ENCODE assay signal across 8 cellular contexts in genomic region chr6:109095821-109096084, GRCh38. TPM values are rescaled to one million over a fixed set of nuclear protein-coding genes. Genes with fewer than 3 reads are reported as not detected.
A peak's percentile ranks its signal among the peaks of the same experiment; 100 is the strongest.
DNase-seq lines count a peak whose midpoint lies in the region; ATAC-seq and TF ChIP-seq lines count a peak whose summit lies in the region.

No MANE protein-coding gene starts in this region.

- DNase-seq in left ventricle myocardium inferior = no peak
- DNase-seq in cardiac septum (ENCODE audit: low spot score) = no peak
- no peak for DNase-seq in MCF 10A (ENCODE audit: unreplicated experiment)
- DNase-seq in mesothelial cell of epicardium (ENCODE audit: low spot score in 2 of 2, unreplicated experiment in 2 of 2) = no peak
- DNase-seq in aorta = no peak
- DNase-seq in stimulated activated CD4-positive, alpha-beta T cell treated with anti-CD3 and anti-CD28 coated beads, Interleukin-15, amount 100 ng/mL, for 24 hours = no peak
- DNase-seq in GF-D8 (lab: John Stamatoyannopoulos, UW) = no peak

- WGBS in aorta, 2 donors = 0 to 1% methylated on average over 8 of the region's 8 CpGs

- H3K36me3 ChIP-seq in left ventricle myocardium inferior (peaks cover 8% of the 10 kb centered on the region), aorta (ENCODE audit: control insufficient read depth in 1 of 2, insufficient read depth in 2 of 2, low read length in 1 of 2) (no peaks in the 10 kb centered on the region)

- no peaks in the 10 kb centered on the region for H3K27me3 Mint-ChIP-seq in MCF 10A (ENCODE audit: insufficient read depth, unreplicated experiment)
- no peaks in the 10 kb centered on the region for H3K27me3 Mint-ChIP-seq in mesothelial cell of epicardium (ENCODE audit: low read depth)

- H3K9me3 Mint-ChIP-seq in MCF 10A (ENCODE audit: unreplicated experiment) (no peaks in the 10 kb centered on the region), mesothelial cell of epicardium (no peaks in the 10 kb centered on the region)

- intact Hi-C loops in left ventricle myocardium inferior (cut with micrococcal nuclease) (no loop called here), cardiac septum (cut with DNase I) (loop anchor here (1.0 kb wide), 1 partner anchor 287 kb away; the partner anchor contains the start of gene CD164), MCF 10A (cut with micrococcal nuclease) (loop anchor here (1.0 kb wide), 1 partner anchor 302 kb away; no protein-coding TSS in a partner anchor), aorta (cut with DNase I) (loop anchor here in 1 of 2 donors (10.0 kb wide), 1 partner anchor 289 kb away; the partner anchor contains the start of gene CD164)

- TF ChIP-seq CTCF in left ventricle myocardium inferior (IDR thresholded peaks at IDR 0.05; ENCODE audit: borderline replicate concordance) (no peak), MCF 10A (IDR thresholded peaks at IDR 0.05; ENCODE audit: unreplicated experiment) (no peak), mesothelial cell of epicardium (IDR thresholded peaks at IDR 0.05; ENCODE audit: unreplicated experiment) (no peak)

- H3K36me3 Mint-ChIP-seq in MCF 10A (ENCODE audit: insufficient read depth, unreplicated experiment) (peaks cover 4% of the 10 kb centered on the region), mesothelial cell of epicardium (peaks cover 10% of the 10 kb centered on the region)

- no peak for ATAC-seq in aorta (ENCODE audit: low FRiP score)
- ATAC-seq in GM18909 (IDR thresholded peaks at IDR 0.05; ENCODE audit: poor library complexity, unreplicated experiment) = no peak

- H3K4me1 Mint-ChIP-seq in MCF 10A (ENCODE audit: insufficient read depth, unreplicated experiment) (peaks cover 31% of the 10 kb centered on the region), mesothelial cell of epicardium (peaks cover 42% of the 10 kb centered on the region)

- H3K4me1 ChIP-seq in left ventricle myocardium inferior (peaks cover 49% of the 10 kb centered on the region), aorta (ENCODE audit: control insufficient read depth in 1 of 2, insufficient read depth in 2 of 2, low read length in 2 of 2) (peaks cover 0 to 8% of the 10 kb centered on the region in 2 donors)

- CTCF ChIA-PET in MCF 10A (lab: Yijun Ruan, JAX) = interaction anchor here (0.5 to 0.7 kb wide), 2 partner anchors 93 to 290 kb away, joined by 3 read pairs; no protein-coding TSS in a partner anchor

- POLR2A ChIA-PET in MCF 10A (lab: Yijun Ruan, JAX) = interaction anchor here (0.8 to 4.9 kb wide), 20 partner anchors 8 to 536 kb away, joined by 3 to 94 read pairs (median 8); partner anchors contain the start of genes CD164 and FOXO3

- TSS peak; percentile 55 for BruUV-seq in MCF 10A (replicated peaks; lab: Mats Ljungman, UMichigan)

- H3K27me3 ChIP-seq in left ventricle myocardium inferior (ENCODE audit: low read depth) (no peaks in the 10 kb centered on the region), aorta (ENCODE audit: control insufficient read depth in 1 of 2, insufficient read depth in 2 of 2, low read length in 1 of 2) (no peaks in the 10 kb centered on the region)

- H3K27ac Mint-ChIP-seq in MCF 10A (ENCODE audit: low read depth, unreplicated experiment) = peak overlapping the region; percentile 98
- peak overlapping the region; percentile 99 for H3K27ac Mint-ChIP-seq in mesothelial cell of epicardium

- peak overlapping the region; percentile 74 for H3K4me3 ChIP-seq in left ventricle myocardium inferior
- peak overlapping the region; percentile 61 to 67 for H3K4me3 ChIP-seq in aorta (ENCODE audit: low read length in 2 of 2)

- H3K27ac ChIP-seq in left ventricle myocardium inferior (replicated peaks) = peak overlapping the region; percentile 99
- peak overlapping the region in 1 of 2 donors; percentile 74 for H3K27ac ChIP-seq in aorta (ENCODE audit: low read depth in 1 of 2, low read length in 2 of 2)

- H3K4me3 Mint-ChIP-seq in MCF 10A (ENCODE audit: unreplicated experiment) = peak overlapping the region; percentile 92
- peak overlapping the region; percentile 92 for H3K4me3 Mint-ChIP-seq in mesothelial cell of epicardium

- H3K9me3 ChIP-seq in left ventricle myocardium inferior (replicated peaks) (no peaks in the 10 kb centered on the region), aorta (ENCODE audit: control insufficient read depth, low read length) (no peaks in the 10 kb centered on the region)

RNA-seq across cellular contexts. Expression of gene CEP57L1, which starts 0.4 kb away (rescaled TPM):
- total RNA-seq in left ventricle myocardium inferior = 6.2 TPM
- 7.9 TPM for total RNA-seq in cardiac septum
- 16.7 and 18.9 TPM in 2 replicates for total RNA-seq in MCF 10A (2022)
- total RNA-seq in mesothelial cell of epicardium = 20.7 to 23.9 TPM (median 22.2 TPM) in 3 replicates
- total RNA-seq in aorta = 10 to 100 TPM; 15.1 to 21.9 TPM
- 10 to 100 TPM in 1 of 2 donors, 1 to 10 TPM in 1; 8.5 to 11.8 TPM for polyA plus RNA-seq in aorta

RNA-seq across cellular contexts. Expression of gene SESN1, which starts 1.1 kb away (rescaled TPM):
- 44.1 TPM for total RNA-seq in left ventricle myocardium inferior
- total RNA-seq in cardiac septum = 29.6 TPM
- total RNA-seq in MCF 10A (2022) = 16.7 and 23.0 TPM in 2 replicates
- 28.9 to 30.2 TPM (median 29.1 TPM) in 3 replicates for total RNA-seq in mesothelial cell of epicardium
- 10 to 100 TPM; 26.1 to 45.3 TPM for total RNA-seq in aorta
- polyA plus RNA-seq in aorta = 10 to 100 TPM; 20.9 to 37.1 TPM
